ENCODE assay signal across 8 cellular contexts in genomic region chr10:131979821-131980270, GRCh38. TPM values are rescaled to one million over a fixed set of nuclear protein-coding genes. Genes with fewer than 3 reads are reported as not detected.
DNase-seq lines count a peak whose midpoint lies in the region; ATAC-seq and TF ChIP-seq lines count a peak whose summit lies in the region.

No MANE protein-coding gene starts in this region.

- WGBS in heart left ventricle, 4 donors: 5 to 11% (median 9%) methylated on average over 19 to 30 of the region's 30 CpGs

- no peaks in the 10 kb centered on the region for H3K9me3 Mint-ChIP-seq in activated T-helper 1 cell treated with anti-CD3 and anti-CD28 coated beads, Interleukin-12 subunit alpha, Interleukin-12 subunit beta, Interleukin-2, Interleukin-4 antibody, amounts not matched to agents 30 ng/mL and 10 ng/mL and 1 ng/mL, durations not matched to agents 14 hours and 24 hours and 36 hours

- no peak for TF ChIP-seq POLR2A in heart left ventricle (IDR thresholded peaks at IDR 0.05)

- H3K27me3 ChIP-seq in GM06990 (replicated peaks; ENCODE audit: control insufficient read depth, insufficient read depth, low read length): no peaks in the 10 kb centered on the region
- H3K27me3 ChIP-seq in heart left ventricle: peaks cover 0 to 9% (median 0%) of the 10 kb centered on the region in 9 donors

- peak overlapping the region; percentile 50 for H3K27ac Mint-ChIP-seq in activated T-helper 1 cell treated with anti-CD3 and anti-CD28 coated beads, Interleukin-12 subunit alpha, Interleukin-12 subunit beta, Interleukin-2, Interleukin-4 antibody, amounts not matched to agents 30 ng/mL and 10 ng/mL and 1 ng/mL, durations not matched to agents 14 hours and 24 hours and 36 hours

- ATAC-seq in heart left ventricle: peak in 3 of 4 donors; percentile 38 to 64 (median 44)
- no peak for ATAC-seq in HG02884 (IDR thresholded peaks at IDR 0.05; ENCODE audit: unreplicated experiment)

- H3K4me1 Mint-ChIP-seq in activated T-helper 1 cell treated with anti-CD3 and anti-CD28 coated beads, Interleukin-12 subunit alpha, Interleukin-12 subunit beta, Interleukin-2, Interleukin-4 antibody, amounts not matched to agents 30 ng/mL and 10 ng/mL and 1 ng/mL, durations not matched to agents 14 hours and 24 hours and 36 hours (ENCODE audit: low read depth): peaks cover 54% of the 10 kb centered on the region

- intact Hi-C loops in activated T-helper 1 cell treated with anti-CD3 and anti-CD28 coated beads, Interleukin-12 subunit alpha, Interleukin-12 subunit beta, Interleukin-2, Interleukin-4 antibody, amounts not matched to agents 30 ng/mL and 10 ng/mL and 1 ng/mL, durations not matched to agents 14 hours and 24 hours and 36 hours (cut with micrococcal nuclease): loop anchor here (5.0 to 10.0 kb wide), 2 partner anchors 325 to 467 kb away; partner anchors contain the start of gene STK32C
- intact Hi-C loops in heart left ventricle (cut with DNase I): loop anchor here in 7 of 10 donors (2.0 to 10.0 kb wide), 6 partner anchors 17 to 78 kb away; partner anchors contain the start of gene PPP2R2D (in 5 of the 7)

- peak overlapping the region in 11 of 12 donors; percentile 22 to 90 (median 55) for H3K27ac ChIP-seq in heart left ventricle

- H3K4me3 ChIP-seq in GM06990 (replicated peaks; ENCODE audit: low read depth, low read length) (peak overlapping the region; percentile 86), heart left ventricle (peak overlapping the region in 11 of 12 donors; percentile 30 to 99 (median 92)), retinal pigment epithelial cell (ENCODE audit: low read length) (peak overlapping the region; percentile 74)

- peaks cover 17% of the 10 kb centered on the region for H3K27me3 Mint-ChIP-seq in activated T-helper 1 cell treated with anti-CD3 and anti-CD28 coated beads, Interleukin-12 subunit alpha, Interleukin-12 subunit beta, Interleukin-2, Interleukin-4 antibody, amounts not matched to agents 30 ng/mL and 10 ng/mL and 1 ng/mL, durations not matched to agents 14 hours and 24 hours and 36 hours (ENCODE audit: insufficient read depth)

- no peaks in the 10 kb centered on the region for H3K9me3 ChIP-seq in heart left ventricle

- TF ChIP-seq CTCF in GM06990 (IDR thresholded peaks at IDR 0.05; ENCODE audit: insufficient read depth, low read length, poor library complexity, severe bottlenecking) (no peak), heart left ventricle (IDR thresholded peaks at IDR 0.05) (no peak), retinal pigment epithelial cell (conservative IDR thresholded peaks at IDR 0.05; ENCODE audit: low read depth, low read length) (no peak)

- H3K36me3 ChIP-seq in GM06990 (ENCODE audit: control insufficient read depth, insufficient read depth, low read length) (no peaks in the 10 kb centered on the region), heart left ventricle (no peaks in the 10 kb centered on the region)

- DNase-seq in GM06990 (ENCODE audit: extremely low read depth, insufficient read length): no peak
- no peak for DNase-seq in activated T-helper 1 cell treated with anti-CD3 and anti-CD28 coated beads, Interleukin-12 subunit alpha, Interleukin-12 subunit beta, Interleukin-2, Interleukin-4 antibody, amounts not matched to agents 30 ng/mL and 10 ng/mL and 1 ng/mL, durations not matched to agents 14 hours and 24 hours and 36 hours (ENCODE audit: low spot score)
- peak; percentile 59 to 79 (median 66) for DNase-seq in heart left ventricle
- DNase-seq in retinal pigment epithelial cell (ENCODE audit: low read depth): no peak
- no peak for DNase-seq in amniotic stem cell (lab: John Stamatoyannopoulos, UW)
- DNase-seq in iPS-NIHi7 (ENCODE audit: extremely low spot score): no peak
- no peak for DNase-seq in NCI-H1092 treated with DMSO at 0.1 percent for 48 hours (lab: John Stamatoyannopoulos, UW)

- peaks cover 10% of the 10 kb centered on the region for H3K36me3 Mint-ChIP-seq in activated T-helper 1 cell treated with anti-CD3 and anti-CD28 coated beads, Interleukin-12 subunit alpha, Interleukin-12 subunit beta, Interleukin-2, Interleukin-4 antibody, amounts not matched to agents 30 ng/mL and 10 ng/mL and 1 ng/mL, durations not matched to agents 14 hours and 24 hours and 36 hours (ENCODE audit: low read depth)

- H3K4me1 ChIP-seq in heart left ventricle: peaks cover 1 to 68% (median 36%) of the 10 kb centered on the region in 12 donors

- peak overlapping the region; percentile 88 for H3K4me3 Mint-ChIP-seq in activated T-helper 1 cell treated with anti-CD3 and anti-CD28 coated beads, Interleukin-12 subunit alpha, Interleukin-12 subunit beta, Interleukin-2, Interleukin-4 antibody, amounts not matched to agents 30 ng/mL and 10 ng/mL and 1 ng/mL, durations not matched to agents 14 hours and 24 hours and 36 hours

RNA-seq across cellular contexts. Expression of gene BNIP3, which starts 1.9 kb away (rescaled TPM):
- total RNA-seq in activated T-helper 1 cell treated with anti-CD3 and anti-CD28 coated beads, Interleukin-12 subunit alpha, Interleukin-12 subunit beta, Interleukin-2, Interleukin-4 antibody, amounts not matched to agents 30 ng/mL and 10 ng/mL and 1 ng/mL, durations not matched to agents 14 hours and 24 hours and 36 hours: 43.0 and 48.9 TPM in 2 replicates
- total RNA-seq in heart left ventricle: 100 to 1,000 TPM in 8 of 9 donors, 10 to 100 TPM in 1; 97.1 to 711 (median 130) TPM
- 100 to 1,000 TPM in 1 of 2 donors, 10 to 100 TPM in 1; 48.1 to 119 TPM for polyA plus RNA-seq in heart left ventricle

Comparison
In these comparisons a context has a peak if more than half of its experiments do, and no peak if none do; other contexts are left out.
1. DNase-seq: peak in heart left ventricle (5 of 5); none in GM06990 (single experiment), activated T-helper 1 cell treated with anti-CD3 and anti-CD28 coated beads, Interleukin-12 subunit alpha, Interleukin-12 subunit beta, Interleukin-2, Interleukin-4 antibody, amounts not matched to agents 30 ng/mL and 10 ng/mL and 1 ng/mL, durations not matched to agents 14 hours and 24 hours and 36 hours (single experiment), retinal pigment epithelial cell (single experiment), amniotic stem cell (single experiment), iPS-NIHi7 (single experiment) and NCI-H1092 treated with DMSO at 0.1 percent for 48 hours (single experiment).
2. Peak in every context shown above with its lines, with median percentiles within 50 percentile points of each other: H3K4me3 ChIP-seq.